Comparison of ENCODE assay signal across 26 cellular contexts in the genomic region with DNA sequence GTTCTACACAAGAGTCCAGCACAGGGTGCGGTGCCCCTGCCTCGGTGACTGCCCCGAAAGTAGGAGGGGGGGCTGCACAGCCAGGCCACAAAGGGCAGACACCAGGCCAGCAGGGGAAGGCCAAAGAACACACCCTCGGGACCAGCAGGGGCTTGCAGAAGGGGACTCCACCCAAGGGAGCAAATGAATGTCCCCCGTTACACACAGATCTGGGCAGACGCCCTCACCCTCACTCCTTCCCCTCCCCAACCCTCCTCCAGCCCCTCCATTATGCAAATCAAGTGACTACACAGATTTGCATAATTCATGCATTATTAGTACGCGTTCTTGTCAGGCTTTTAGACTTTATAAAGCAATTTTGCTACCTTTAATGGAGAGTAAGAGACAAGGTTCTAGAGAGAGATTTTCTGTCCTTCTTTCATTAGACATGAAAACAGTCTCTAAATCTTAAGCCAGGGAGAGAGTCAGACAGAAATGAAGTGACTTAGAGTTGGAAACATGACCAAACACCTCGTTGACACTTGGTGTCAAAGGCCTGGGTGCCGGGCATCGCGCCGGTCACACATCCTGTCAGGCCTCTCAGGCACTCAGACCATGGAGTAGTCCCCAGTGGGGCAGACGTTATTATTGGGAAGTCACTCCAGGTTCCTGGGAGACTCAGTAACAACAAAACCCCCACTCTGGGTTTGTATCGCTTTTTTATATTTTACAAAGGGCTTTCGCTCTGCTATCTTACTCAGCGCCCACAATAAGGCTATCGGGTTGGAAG. TPM values are rescaled to one million over a fixed set of nuclear protein-coding genes. Genes with fewer than 3 reads are reported as not detected.
DNase-seq lines count a peak whose midpoint lies in the region; ATAC-seq and TF ChIP-seq lines count a peak whose summit lies in the region.
"Had no signal": no experiment of that assay in that cellular context is flagged by ENCODE, and none has a peak within 500 bp of the region (broad histone marks: within the 10 kb centered on the region; RNA-seq: fewer than 3 reads in every experiment).

No MANE protein-coding gene starts in this region.

- H3K4me1 ChIP-seq in OCI-LY1 (ENCODE audit: insufficient read depth, low read length, severe bottlenecking): peaks cover 88% of the 10 kb centered on the region
- H3K4me1 ChIP-seq in left ventricle myocardium inferior: peaks cover 78% of the 10 kb centered on the region
- H3K4me1 ChIP-seq: Caco-2 had no signal

- H2AFZ ChIP-seq in OCI-LY1 (ENCODE audit: low read length): no peak overlapping the region

- H3K9me3 Mint-ChIP-seq in type B pancreatic cell: no peaks in the 10 kb centered on the region
- H3K9me3 Mint-ChIP-seq: activated CD8-positive, alpha-beta T cell treated with anti-CD3 and anti-CD28 coated beads for 36 hours; stimulated activated naive CD8-positive, alpha-beta T cell treated with anti-CD3 and anti-CD28 coated beads, Interleukin-15, amount 100 ng/mL, for 72 hours had no signal

- no peaks in the 10 kb centered on the region for H4K20me1 ChIP-seq in OCI-LY1 (ENCODE audit: insufficient read depth, low read length)

- ATAC-seq in Right ventricle myocardium superior (ENCODE audit: poor library complexity): peak; percentile 69
- ATAC-seq: activated CD8-positive, alpha-beta T cell treated with anti-CD3 and anti-CD28 coated beads for 36 hours; gastroesophageal sphincter; stimulated activated naive CD8-positive, alpha-beta T cell treated with anti-CD3 and anti-CD28 coated beads, Interleukin-15, amount 100 ng/mL, for 72 hours had no signal

- intact Hi-C loops in Right ventricle myocardium superior (cut with DNase I): no loop called here
- intact Hi-C loops in cardiac septum (cut with DNase I): no loop called here
- intact Hi-C loops in left ventricle myocardium inferior (cut with micrococcal nuclease): no loop called here

- H3K36me3 Mint-ChIP-seq in type B pancreatic cell: no peaks in the 10 kb centered on the region

- H3K4me3 Mint-ChIP-seq in type B pancreatic cell: no peak overlapping the region
- H3K4me3 Mint-ChIP-seq: activated CD8-positive, alpha-beta T cell treated with anti-CD3 and anti-CD28 coated beads for 36 hours; stimulated activated naive CD8-positive, alpha-beta T cell treated with anti-CD3 and anti-CD28 coated beads, Interleukin-15, amount 100 ng/mL, for 72 hours had no signal

- TF ChIP-seq CTCF in OCI-LY1 (IDR thresholded peaks at IDR 0.05; ENCODE audit: low read length): no peak
- TF ChIP-seq CTCF in left ventricle myocardium inferior (IDR thresholded peaks at IDR 0.05; ENCODE audit: borderline replicate concordance): no peak
- no peak for TF ChIP-seq CTCF in type B pancreatic cell (conservative IDR thresholded peaks at IDR 0.05)

- peak overlapping the region; percentile 11; the same call in 1 of the 2 replicates for H3K9ac ChIP-seq in OCI-LY1 (ENCODE audit: low read length)

- peaks cover 6% of the 10 kb centered on the region for H3K27me3 Mint-ChIP-seq in type B pancreatic cell

- H3K9me2 ChIP-seq in OCI-LY1 (ENCODE audit: low read depth, low read length): no peaks in the 10 kb centered on the region

- H3K4me3 ChIP-seq in OCI-LY1 (ENCODE audit: low read depth, low read length, poor library complexity, severe bottlenecking) (peak overlapping the region; percentile 1), left ventricle myocardium inferior (no peak overlapping the region)
- H3K4me3 ChIP-seq: adrenal gland, coronary artery, esophagus squamous epithelium, gastroesophageal sphincter, transverse colon had no signal

- H3K36me3 ChIP-seq in OCI-LY1 (ENCODE audit: insufficient read depth, low read length): peaks cover 34% of the 10 kb centered on the region
- H3K36me3 ChIP-seq in left ventricle myocardium inferior: no peaks in the 10 kb centered on the region
- H3K36me3 ChIP-seq: adrenal gland, BE2C, esophagus squamous epithelium, gastroesophageal sphincter, transverse colon had no signal

- H3K9me3 ChIP-seq in OCI-LY1 (ENCODE audit: low read length): no peaks in the 10 kb centered on the region
- H3K9me3 ChIP-seq in left ventricle myocardium inferior (replicated peaks): no peaks in the 10 kb centered on the region
- H3K9me3 ChIP-seq: adrenal gland, BE2C, Caco-2, esophagus squamous epithelium, gastroesophageal sphincter, transverse colon had no signal

- H3K27me3 ChIP-seq in OCI-LY1 (ENCODE audit: insufficient read depth, low read length) (no peaks in the 10 kb centered on the region), left ventricle myocardium inferior (ENCODE audit: low read depth) (no peaks in the 10 kb centered on the region)
- H3K27me3 ChIP-seq: adrenal gland, BE2C, transverse colon had no signal

- H3F3A ChIP-seq in OCI-LY1 (ENCODE audit: insufficient read depth, low read length): no peaks in the 10 kb centered on the region

- peak overlapping the region; percentile 48; the same call in 1 of the 2 replicates for H3K4me2 ChIP-seq in OCI-LY1 (ENCODE audit: low read length)

- H3K4me1 Mint-ChIP-seq in type B pancreatic cell (ENCODE audit: unreplicated experiment): peaks cover 63% of the 10 kb centered on the region

- H3K27ac ChIP-seq in OCI-LY1 (ENCODE audit: low read depth, low read length, poor library complexity, severe bottlenecking) (peak overlapping the region; percentile 76), left ventricle myocardium inferior (replicated peaks) (peak overlapping the region; percentile 60)
- H3K27ac ChIP-seq: adrenal gland, coronary artery, esophagus squamous epithelium had no signal

- H3K79me2 ChIP-seq in OCI-LY1 (ENCODE audit: insufficient read depth, low read length): peaks cover 17% of the 10 kb centered on the region

- DNase-seq in Right ventricle myocardium superior (no peak), cardiac septum (ENCODE audit: low spot score) (no peak), left ventricle myocardium inferior (no peak), iPS-NIHi7 (ENCODE audit: extremely low spot score) (no peak), AG08396 (ENCODE audit: low spot score) (no peak), D341Med (ENCODE audit: low spot score) (no peak), type B pancreatic cell (ENCODE audit: extremely low spot score, unreplicated experiment) (no peak)
- DNase-seq: activated CD8-positive, alpha-beta T cell treated with anti-CD3 and anti-CD28 coated beads for 36 hours; activated gamma-delta T cell; adrenal gland; BE2C; Caco-2; esophagus squamous epithelium; NCI-H1092 treated with DMSO at 0.1 percent for 48 hours; NCI-H2029 treated with DMSO at 0.1 percent for 48 hours; NCI-H510A; right cardiac atrium; RPMI8226; stimulated activated CD4-positive, alpha-beta T cell treated with anti-CD3 and anti-CD28 coated beads, Interleukin-12 subunit alpha, Interleukin-12 subunit beta, amount 100 ng/mL, for 4 hours; stimulated activated CD4-positive, alpha-beta T cell treated with anti-CD3 and anti-CD28 coated beads, Interleukin-4, amount 100 ng/mL, for 4 hours; stimulated activated naive CD8-positive, alpha-beta T cell treated with anti-CD3 and anti-CD28 coated beads, Interleukin-15, amount 100 ng/mL, for 72 hours; T-helper 9 cell; transverse colon had no signal

- no peak overlapping the region for H3K27ac Mint-ChIP-seq in type B pancreatic cell
- H3K27ac Mint-ChIP-seq: activated CD8-positive, alpha-beta T cell treated with anti-CD3 and anti-CD28 coated beads for 36 hours; stimulated activated naive CD8-positive, alpha-beta T cell treated with anti-CD3 and anti-CD28 coated beads, Interleukin-15, amount 100 ng/mL, for 72 hours had no signal

RNA-seq across cellular contexts. Expression of gene KCNN3, which starts 26.0 kb away (rescaled TPM):
- 3.4 TPM for total RNA-seq in Right ventricle myocardium superior
- total RNA-seq in cardiac septum: 2.8 TPM
- total RNA-seq in left ventricle myocardium inferior: 4.8 TPM
- total RNA-seq in type B pancreatic cell (ENCODE audit: low replicate concordance): 0.45 and 3.8 TPM in 2 replicates
